Comparison of ENCODE assay signal across 1 cellular context in the genomic region with DNA sequence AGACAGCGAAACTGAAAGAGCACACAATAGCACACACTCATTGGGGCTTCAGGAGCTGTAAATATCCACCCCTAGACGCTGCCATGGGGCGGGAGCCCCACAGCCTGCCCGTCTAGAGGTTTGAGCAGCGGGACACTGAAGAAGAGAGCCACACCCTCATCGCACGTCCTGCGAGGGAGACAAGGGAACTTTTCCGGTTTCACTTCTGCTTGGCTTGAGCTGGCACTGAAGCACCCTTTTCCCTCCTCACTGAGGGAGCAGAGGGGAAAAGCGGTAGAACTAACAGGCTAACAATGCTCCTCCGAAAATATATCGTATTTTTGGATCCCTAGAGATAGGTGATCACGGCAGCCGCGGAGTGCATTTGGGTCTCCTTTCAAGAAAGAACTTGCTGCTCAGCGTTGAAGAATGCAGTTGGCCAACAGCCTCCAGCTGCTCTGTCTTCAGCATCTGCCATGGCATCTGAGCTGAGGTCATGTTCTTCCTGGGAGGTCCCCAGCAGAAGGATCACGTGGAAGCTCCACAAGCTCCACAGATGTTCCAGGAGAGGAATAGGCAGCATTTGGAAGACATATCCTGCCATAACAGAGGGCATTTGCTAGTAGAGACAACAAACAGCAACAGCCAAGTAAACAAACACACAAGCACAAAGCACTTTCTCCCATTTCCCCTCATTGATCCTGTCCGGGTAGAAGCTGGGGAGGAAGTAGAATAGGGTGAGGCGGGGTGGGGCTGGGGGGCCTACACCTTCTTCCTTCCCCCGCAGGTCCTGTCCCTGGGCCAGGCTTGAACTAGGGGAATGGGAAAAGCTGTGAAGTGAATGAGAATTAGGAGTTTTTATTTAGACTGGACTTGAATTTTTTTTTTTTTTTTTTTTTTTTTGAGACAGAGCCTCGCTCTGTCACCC.
A peak's percentile ranks its signal among the peaks of the same experiment; 100 is the strongest.
TF ChIP-seq lines count a peak whose summit lies in the region.

No MANE protein-coding gene starts in this region.

TF ChIP-seq in HepG2, 621 proteins besides CTCF, POLR2A, EP300 and RAD21 (continued from another document):
- TF ChIP-seq, protein P1, sequence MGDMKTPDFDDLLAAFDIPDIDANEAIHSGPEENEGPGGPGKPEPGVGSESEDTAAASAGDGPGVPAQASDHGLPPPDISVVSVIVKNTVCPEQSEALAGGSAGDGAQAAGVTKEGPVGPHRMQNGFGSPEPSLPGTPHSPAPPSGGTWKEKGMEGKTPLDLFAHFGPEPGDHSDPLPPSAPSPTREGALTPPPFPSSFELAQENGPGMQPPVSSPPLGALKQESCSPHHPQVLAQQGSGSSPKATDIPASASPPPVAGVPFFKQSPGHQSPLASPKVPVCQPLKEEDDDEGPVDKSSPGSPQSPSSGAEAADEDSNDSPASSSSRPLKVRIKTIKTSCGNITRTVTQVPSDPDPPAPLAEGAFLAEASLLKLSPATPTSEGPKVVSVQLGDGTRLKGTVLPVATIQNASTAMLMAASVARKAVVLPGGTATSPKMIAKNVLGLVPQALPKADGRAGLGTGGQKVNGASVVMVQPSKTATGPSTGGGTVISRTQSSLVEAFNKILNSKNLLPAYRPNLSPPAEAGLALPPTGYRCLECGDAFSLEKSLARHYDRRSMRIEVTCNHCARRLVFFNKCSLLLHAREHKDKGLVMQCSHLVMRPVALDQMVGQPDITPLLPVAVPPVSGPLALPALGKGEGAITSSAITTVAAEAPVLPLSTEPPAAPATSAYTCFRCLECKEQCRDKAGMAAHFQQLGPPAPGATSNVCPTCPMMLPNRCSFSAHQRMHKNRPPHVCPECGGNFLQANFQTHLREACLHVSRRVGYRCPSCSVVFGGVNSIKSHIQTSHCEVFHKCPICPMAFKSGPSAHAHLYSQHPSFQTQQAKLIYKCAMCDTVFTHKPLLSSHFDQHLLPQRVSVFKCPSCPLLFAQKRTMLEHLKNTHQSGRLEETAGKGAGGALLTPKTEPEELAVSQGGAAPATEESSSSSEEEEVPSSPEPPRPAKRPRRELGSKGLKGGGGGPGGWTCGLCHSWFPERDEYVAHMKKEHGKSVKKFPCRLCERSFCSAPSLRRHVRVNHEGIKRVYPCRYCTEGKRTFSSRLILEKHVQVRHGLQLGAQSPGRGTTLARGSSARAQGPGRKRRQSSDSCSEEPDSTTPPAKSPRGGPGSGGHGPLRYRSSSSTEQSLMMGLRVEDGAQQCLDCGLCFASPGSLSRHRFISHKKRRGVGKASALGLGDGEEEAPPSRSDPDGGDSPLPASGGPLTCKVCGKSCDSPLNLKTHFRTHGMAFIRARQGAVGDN (CRISPR knock-in tag; IDR thresholded peaks at IDR 0.05) = peak; percentile 18; the same call in 1 of the 2 replicates
